Comparison of ENCODE assay signal across 8 cellular contexts in genomic region chr6:109095821-109096084, GRCh38. TPM values are rescaled to one million over a fixed set of nuclear protein-coding genes. Genes with fewer than 3 reads are reported as not detected.
DNase-seq lines count a peak whose midpoint lies in the region; TF ChIP-seq lines count a peak whose summit lies in the region.

No MANE protein-coding gene starts in this region.

- peaks cover 8% of the 10 kb centered on the region; the same call in 1 of the 2 replicates for H3F3A ChIP-seq in MM.1S (ENCODE audit: insufficient read depth, low read length)

- intact Hi-C loops in dorsolateral prefrontal cortex (cut with DNase I), result loop anchor here (1.0 to 10.0 kb wide), 8 partner anchors 89 to 537 kb away; partner anchors contain the start of genes ARMC2 (in 2 of the 2) and CD164 (in 2 of the 2)

- peaks cover 12% of the 10 kb centered on the region; the same call in 1 of the 2 replicates for H3K4me1 ChIP-seq in MM.1S (ENCODE audit: low read length)

- peak overlapping the region; percentile 84 for H3K4me3 ChIP-seq in BJ (ENCODE audit: low read depth, low read length)
- H3K4me3 ChIP-seq in MM.1S (ENCODE audit: low read length), result peak overlapping the region; percentile 86
- H3K4me3 ChIP-seq in dorsolateral prefrontal cortex, result peak overlapping the region; percentile 58 to 99 (median 86)

- H2AFZ ChIP-seq in MM.1S (ENCODE audit: low read length), result peak overlapping the region; percentile 78

- H3K36me3 ChIP-seq in BJ (ENCODE audit: control insufficient read depth, insufficient read depth, low read length) (no peaks in the 10 kb centered on the region), MM.1S (replicated peaks; ENCODE audit: insufficient read depth, low read length) (no peaks in the 10 kb centered on the region)

- H3K9me2 ChIP-seq in MM.1S (replicated peaks; ENCODE audit: insufficient read depth, low read length), result no peaks in the 10 kb centered on the region

- H3K36me3 Mint-ChIP-seq in nephron (ENCODE audit: low read depth), result peaks cover 14% of the 10 kb centered on the region

- H3K27ac Mint-ChIP-seq in nephron, result peak overlapping the region; percentile 100

- DNase-seq in BJ (ENCODE audit: low read depth) (no peak), MM.1S (no peak), dorsolateral prefrontal cortex (no peak), HuH-7 (ENCODE audit: low spot score) (no peak), 8988T (no peak), NCI-H1436 treated with DMSO at 0.1 percent for 48 hours (lab: John Stamatoyannopoulos, UW) (no peak)
- no peak for DNase-seq in stimulated activated CD4-positive, alpha-beta T cell treated with anti-CD3 and anti-CD28 coated beads, Interleukin-12 subunit alpha, Interleukin-12 subunit beta, amount 100 ng/mL, for 4 hours

- peak overlapping the region; percentile 96; the same call in 1 of the 2 replicates for H3K27ac ChIP-seq in MM.1S (ENCODE audit: low read length)
- H3K27ac ChIP-seq in dorsolateral prefrontal cortex, result peak overlapping the region; percentile 89 to 100 (median 98)

- H3K27me3 ChIP-seq in BJ (ENCODE audit: control insufficient read depth, insufficient read depth, low read length), result no peaks in the 10 kb centered on the region
- H3K27me3 ChIP-seq in MM.1S (replicated peaks; ENCODE audit: insufficient read depth, low read length), result no peaks in the 10 kb centered on the region
- H3K27me3 ChIP-seq in dorsolateral prefrontal cortex, result no peaks in the 10 kb centered on the region

- POLR2A ChIA-PET in BJ (lab: Charles Lee), result no interaction called here

- CTCF ChIA-PET in BJ (lab: Yijun Ruan, JAX), result interaction anchor here (0.9 to 2.2 kb wide), 2 partner anchors 59 to 92 kb away, joined by 3 to 7 read pairs; no protein-coding TSS in a partner anchor

- H3K27me3 Mint-ChIP-seq in nephron (ENCODE audit: low read depth), result no peaks in the 10 kb centered on the region

- peaks cover 48% of the 10 kb centered on the region for H3K4me1 Mint-ChIP-seq in nephron

- peak overlapping the region; percentile 81 for H3K9ac ChIP-seq in MM.1S (ENCODE audit: low read length)

- TF ChIP-seq CTCF in BJ (IDR thresholded peaks at IDR 0.05; ENCODE audit: insufficient read depth, low read depth, low read length), result no peak
- no peak for TF ChIP-seq CTCF in MM.1S (IDR thresholded peaks at IDR 0.05; ENCODE audit: low read length)
- TF ChIP-seq CTCF in dorsolateral prefrontal cortex (IDR thresholded peaks at IDR 0.05 in 54 of 56, conservative IDR thresholded peaks at IDR 0.05 in 2 of 56; ENCODE audit: low read depth in 1 of 56, partially characterized antibody in 56 of 56), result no peak
- TF ChIP-seq CTCF in nephron (IDR thresholded peaks at IDR 0.05; ENCODE audit: unreplicated experiment in 3 of 3), result no peak

- H3K9me3 ChIP-seq in MM.1S (replicated peaks; ENCODE audit: insufficient read depth, low read length), result no peaks in the 10 kb centered on the region

- H3K4me2 ChIP-seq in MM.1S (ENCODE audit: low read depth, low read length), result peak overlapping the region; percentile 43

- H3K4me3 Mint-ChIP-seq in nephron, result peak overlapping the region; percentile 93 to 97 (median 95)

- H3K9me3 Mint-ChIP-seq in nephron, result no peaks in the 10 kb centered on the region

- no peaks in the 10 kb centered on the region for H4K20me1 ChIP-seq in MM.1S (ENCODE audit: insufficient read depth, low read length)

- peaks cover 79% of the 10 kb centered on the region for H3K79me2 ChIP-seq in MM.1S (ENCODE audit: low read length)

RNA-seq across cellular contexts. Expression of gene CEP57L1, which starts 0.4 kb away (rescaled TPM):
- 11.2 and 16.8 TPM in 2 replicates for polyA plus RNA-seq in BJ (2011; rRNA removed)
- 9.1 and 9.9 TPM in 2 replicates for polyA minus RNA-seq in BJ (2011; rRNA and poly(A)+ RNA removed)
- 10 to 100 TPM; 14.7 to 38.7 (median 24.8) TPM for total RNA-seq in dorsolateral prefrontal cortex

RNA-seq across cellular contexts. Expression of gene SESN1, which starts 1.1 kb away (rescaled TPM):
- polyA plus RNA-seq in BJ (2011; rRNA removed), result 9.1 and 17.4 TPM in 2 replicates
- polyA minus RNA-seq in BJ (2011; rRNA and poly(A)+ RNA removed), result 8.3 and 11.0 TPM in 2 replicates
- total RNA-seq in dorsolateral prefrontal cortex, result 100 to 1,000 TPM in 2 of 120 experiments, 10 to 100 TPM in 118; 42.2 to 110 (median 71.4) TPM
